8 cellular contexts compared by ENCODE assay signal in the genomic region with DNA sequence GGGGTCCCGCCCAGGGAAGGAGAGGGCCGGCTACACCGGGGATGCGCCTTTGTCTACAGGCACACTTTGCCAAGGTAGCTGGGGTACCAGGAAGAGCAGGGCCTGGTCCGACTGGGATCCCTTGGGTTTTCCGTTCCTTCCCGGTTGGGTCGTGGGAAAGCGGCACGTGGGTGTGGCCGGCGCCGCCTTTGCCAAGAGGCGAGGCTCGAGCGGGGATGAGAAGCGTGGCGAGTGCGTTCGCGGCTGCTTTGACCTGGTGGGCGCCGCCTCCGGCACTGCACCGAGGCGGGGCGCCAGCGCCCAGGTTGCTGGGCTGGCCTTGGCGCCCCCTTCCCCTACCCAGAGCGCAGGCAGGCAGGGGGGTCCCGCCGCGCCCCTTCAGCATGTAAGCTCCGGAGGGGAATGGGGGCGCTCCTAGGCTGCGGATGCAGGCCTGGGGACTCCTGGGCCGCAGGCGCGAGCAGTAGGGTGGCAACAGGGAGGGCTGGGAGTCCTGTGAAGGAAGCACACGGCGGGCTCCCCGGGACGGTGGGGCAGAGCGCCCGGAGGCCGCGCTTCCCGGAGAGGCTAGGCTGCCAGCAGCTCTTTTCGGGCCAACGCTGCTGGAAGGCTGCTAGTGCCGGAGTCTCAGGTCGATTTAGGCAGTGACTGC. TPM values are rescaled to one million over a fixed set of nuclear protein-coding genes. Genes with fewer than 3 reads are reported as not detected.
DNase-seq lines count a peak whose midpoint lies in the region; ATAC-seq, FAIRE-seq and TF ChIP-seq lines count a peak whose summit lies in the region.

No MANE protein-coding gene starts in this region.

- no peaks in the 10 kb centered on the region for H3K36me3 ChIP-seq in GM12878 (ENCODE audit: control insufficient read depth in 2 of 2, insufficient read depth in 2 of 2, low read length in 1 of 2)

- H4K20me1 ChIP-seq in GM12878 (ENCODE audit: control insufficient read depth, insufficient read depth): no peaks in the 10 kb centered on the region

- TF ChIP-seq CTCF in GM12878 (IDR thresholded peaks at IDR 0.05 in 2 of 3, conservative IDR thresholded peaks at IDR 0.05 in 1 of 3; ENCODE audit: control insufficient read depth in 2 of 3, extremely low read depth in 1 of 3, insufficient read depth in 1 of 3, low read depth in 3 of 3, low read length in 3 of 3): no peak

- DNase-seq in NCI-H2227 (lab: John Stamatoyannopoulos, UW; ENCODE audit: unreplicated experiment): peak; percentile 33
- no peak for DNase-seq in NCI-H2227 treated with DMSO at 0.1 percent for 48 hours (lab: John Stamatoyannopoulos, UW)
- no peak for DNase-seq in GM12878 (ENCODE audit: low read depth, low spot score)
- no peak for DNase-seq in immature natural killer cell
- DNase-seq in stimulated activated naive CD8-positive, alpha-beta T cell treated with anti-CD3 and anti-CD28 coated beads, Interleukin-15, amount 100 ng/mL, for 72 hours: no peak
- DNase-seq in RKO (ENCODE audit: low spot score): no peak
- no peak for DNase-seq in NCI-H2171 treated with DMSO at 0.1 percent for 48 hours (lab: John Stamatoyannopoulos, UW)

- RAD21 ChIA-PET in GM12878 (lab: Charles Lee; ENCODE audit: unreplicated experiment): no interaction called here

- in situ Hi-C loops in GM12878 (cut with MboI): no loop called here

- H3K9me3 Mint-ChIP-seq in immature natural killer cell: peaks cover 0 to 3% (median 0%) of the 10 kb centered on the region in 6 donors
- H3K9me3 Mint-ChIP-seq in stimulated activated naive CD8-positive, alpha-beta T cell treated with anti-CD3 and anti-CD28 coated beads, Interleukin-15, amount 100 ng/mL, for 72 hours: no peaks in the 10 kb centered on the region

- SMC1A ChIA-PET in GM12878 (lab: Charles Lee; ENCODE audit: uncharacterized antibody, unreplicated experiment): no interaction called here

- H2AFZ ChIP-seq in GM12878 (ENCODE audit: control insufficient read depth, low read depth, low read length): no peak overlapping the region

- 41% methylated on average over 45 of the region's 52 CpGs for WGBS in GM12878 (ENCODE audit: insufficient coverage, insufficient replicate concordance, low lambda C conversion rate, missing lambda C conversion rate)

- no peak overlapping the region for H3K4me3 ChIP-seq in GM12878

- peaks cover 1 to 3% of the 10 kb centered on the region in 2 experiments; a peak in 2 of 4 replicates for H3K27me3 ChIP-seq in GM12878 (replicated peaks in 1 of 2; ENCODE audit: control insufficient read depth in 2 of 2, insufficient read depth in 2 of 2, low read length in 1 of 2)

- H3K27ac Mint-ChIP-seq in immature natural killer cell: no peak overlapping the region
- H3K27ac Mint-ChIP-seq in stimulated activated naive CD8-positive, alpha-beta T cell treated with anti-CD3 and anti-CD28 coated beads, Interleukin-15, amount 100 ng/mL, for 72 hours: no peak overlapping the region

- H3K27ac ChIP-seq in GM12878 (ENCODE audit: control insufficient read depth, insufficient read depth): no peak overlapping the region

- no TSS peak for BruUV-seq in GM12878 (replicated peaks; lab: Mats Ljungman, UMichigan)

- FAIRE-seq in GM12878 (lab: Jason Lieb, UNC): no peak

- peaks cover 12 to 18% of the 10 kb centered on the region in 2 donors for H3K4me1 Mint-ChIP-seq in immature natural killer cell
- H3K4me1 Mint-ChIP-seq in stimulated activated naive CD8-positive, alpha-beta T cell treated with anti-CD3 and anti-CD28 coated beads, Interleukin-15, amount 100 ng/mL, for 72 hours: peaks cover 28% of the 10 kb centered on the region

- no peak overlapping the region for H3K9ac ChIP-seq in GM12878 (ENCODE audit: control insufficient read depth, insufficient read depth, low read length)

- H3K27me3 Mint-ChIP-seq in immature natural killer cell (ENCODE audit: low read depth in 3 of 3): peaks cover 9 to 22% (median 16%) of the 10 kb centered on the region in 3 donors
- H3K27me3 Mint-ChIP-seq in stimulated activated naive CD8-positive, alpha-beta T cell treated with anti-CD3 and anti-CD28 coated beads, Interleukin-15, amount 100 ng/mL, for 72 hours: peaks cover 73% of the 10 kb centered on the region

- peaks cover 6% of the 10 kb centered on the region for H3K4me1 ChIP-seq in GM12878 (ENCODE audit: control insufficient read depth, insufficient read depth, low read length)

- peak overlapping the region; percentile 25 for H3K4me2 ChIP-seq in GM12878 (ENCODE audit: control insufficient read depth, insufficient read depth)

- no peak for TF ChIP-seq RAD21 in GM12878 (IDR thresholded peaks at IDR 0.05; ENCODE audit: insufficient read depth, low read depth, low read length)

- no peak for TF ChIP-seq EP300 in GM12878 (IDR thresholded peaks at IDR 0.05; ENCODE audit: borderline replicate concordance in 1 of 2, control insufficient read depth in 1 of 2, low read depth in 2 of 2, low read length in 2 of 2)

- ATAC-seq in GM12878 (no peak), HG02759 (IDR thresholded peaks at IDR 0.05; ENCODE audit: unreplicated experiment) (no peak)
- ATAC-seq in stimulated activated naive CD8-positive, alpha-beta T cell treated with anti-CD3 and anti-CD28 coated beads, Interleukin-15, amount 100 ng/mL, for 72 hours: peak; percentile 28

- H3K9me3 ChIP-seq in GM12878 (replicated peaks; ENCODE audit: control insufficient read depth, insufficient read depth, low read length): no peaks in the 10 kb centered on the region

- H3K4me3 Mint-ChIP-seq in immature natural killer cell: peak overlapping the region; percentile 45 to 63 (median 57)
- peak overlapping the region; percentile 62 to 80 for H3K4me3 Mint-ChIP-seq in stimulated activated naive CD8-positive, alpha-beta T cell treated with anti-CD3 and anti-CD28 coated beads, Interleukin-15, amount 100 ng/mL, for 72 hours

- H3K79me2 ChIP-seq in GM12878 (ENCODE audit: control insufficient read depth, insufficient read depth, low read length): no peaks in the 10 kb centered on the region

- CTCF ChIA-PET in GM12878 (lab: Yijun Ruan, JAX): interaction anchor here (0.8 to 1.6 kb wide), 2 partner anchors 17 to 118 kb away, joined by 4 to 7 read pairs; no protein-coding TSS in a partner anchor

- TF ChIP-seq POLR2A in GM12878 (IDR thresholded peaks at IDR 0.05; ENCODE audit: low read depth, low read length): no peak

- intact Hi-C loops in GM12878 (cut with micrococcal nuclease; ENCODE audit: unreplicated experiment): no loop called here

- POLR2A ChIA-PET in GM12878 (lab: Charles Lee): no interaction called here

- H3K36me3 Mint-ChIP-seq in immature natural killer cell: peaks cover 4 to 16% (median 10%) of the 10 kb centered on the region in 3 donors

RNA-seq across cellular contexts. Expression of a gene that starts 2.0 kb away (rescaled TPM):
- total RNA-seq in GM12878 (2013; cell fraction: nucleolus; rRNA removed): 0.51 and 0.84 TPM in 2 replicates
- total RNA-seq in GM12878 (2014; rRNA removed): 0.06 TPM in 1 of 2 replicates, not detected in the other
- total RNA-seq in GM12878 (2014; rRNA removed; fragmentation: Illumina TruSeq; extraction: Trizol): 0.05 and 0.13 TPM in 2 replicates
- total RNA-seq in GM12878 (2021): 0.32 and 0.56 TPM in 2 replicates
- polyA plus RNA-seq in GM12878 (2011; ENCODE audit: low read depth): 0.21 TPM
- 0.22 TPM in 2 replicates for polyA plus RNA-seq in GM12878 (2011; rRNA removed)
- polyA plus RNA-seq in GM12878 (2011; cell fraction: cytosol; rRNA removed): 0.19 and 0.25 TPM in 2 replicates
- polyA plus RNA-seq in GM12878 (2011; cell fraction: nucleus; rRNA removed): 0.60 and 0.82 TPM in 2 replicates
- polyA plus RNA-seq in GM12878 (2012): 0.12 and 0.17 TPM in 2 replicates
- polyA plus RNA-seq in GM12878 (2014; fragmentation: Illumina TruSeq; extraction: Trizol): 0.16 and 0.19 TPM in 2 replicates
- polyA plus RNA-seq in GM12878 (2014; fragmentation: Nextera tagmentation; extraction: Ambion mirVana): under 1 TPM in 1 of 2 experiments, not detected in 1; 0.09 TPM
- polyA plus RNA-seq in GM12878 (2014; rRNA removed): 0.18 and 0.36 TPM in 2 replicates
- polyA plus RNA-seq in GM12878 (2016; fragmentation: Nextera tagmentation; extraction: Ambion mirVana): under 1 TPM in 1 of 2 experiments, not detected in 1; 0.48 TPM
- polyA minus RNA-seq in GM12878 (2011; rRNA and poly(A)+ RNA removed): 0.15 and 0.46 TPM in 2 replicates
- 0.40 TPM in 1 of 2 replicates, not detected in the other for polyA minus RNA-seq in GM12878 (2011; cell fraction: cytosol; rRNA and poly(A)+ RNA removed)
- 0.19 and 0.24 TPM in 2 replicates for polyA minus RNA-seq in GM12878 (2011; cell fraction: nucleus; rRNA and poly(A)+ RNA removed)
- polyA plus RNA-seq in immature natural killer cell: under 1 TPM in 2 of 3 donors, not detected in 1; 0.32 to 0.35 TPM

RNA-seq across cellular contexts. Expression of a gene that starts 25.0 kb away (rescaled TPM):
- total RNA-seq in GM12878 (2013; cell fraction: nucleolus; rRNA removed): 47.3 and 60.4 TPM in 2 replicates
- total RNA-seq in GM12878 (2014; rRNA removed) (42.0 and 44.1 TPM in 2 replicates), GM12878 (2014; rRNA removed; fragmentation: Illumina TruSeq; extraction: Trizol) (91.6 and 93.4 TPM in 2 replicates), GM12878 (2021) (130 and 133 TPM in 2 replicates)
- 55.6 TPM for polyA plus RNA-seq in GM12878 (2011; ENCODE audit: low read depth)
- polyA plus RNA-seq in GM12878 (2011; rRNA removed) (78.0 and 121 TPM in 2 replicates), GM12878 (2014; fragmentation: Illumina TruSeq; extraction: Trizol) (136 and 159 TPM in 2 replicates), GM12878 (2014; fragmentation: Nextera tagmentation; extraction: Ambion mirVana) (10 to 100 TPM; 18.5 to 52.7 TPM), GM12878 (2014; rRNA removed) (146 and 153 TPM in 2 replicates), GM12878 (2016; fragmentation: Nextera tagmentation; extraction: Ambion mirVana) (100 to 1,000 TPM; 101 to 103 TPM), immature natural killer cell (100 to 1,000 TPM; 134 to 160 (median 150) TPM)
- 164 and 178 TPM in 2 replicates for polyA plus RNA-seq in GM12878 (2011; cell fraction: cytosol; rRNA removed)
- 64.6 and 64.7 TPM in 2 replicates for polyA plus RNA-seq in GM12878 (2011; cell fraction: nucleus; rRNA removed)
- 67.6 and 70.3 TPM in 2 replicates for polyA plus RNA-seq in GM12878 (2012)
- polyA minus RNA-seq in GM12878 (2011; rRNA and poly(A)+ RNA removed): 65.8 and 129 TPM in 2 replicates
- polyA minus RNA-seq in GM12878 (2011; cell fraction: cytosol; rRNA and poly(A)+ RNA removed): 37.8 and 41.9 TPM in 2 replicates
- 14.6 and 21.5 TPM in 2 replicates for polyA minus RNA-seq in GM12878 (2011; cell fraction: nucleus; rRNA and poly(A)+ RNA removed)

RNA-seq across cellular contexts. Expression of a gene that starts 25.0 kb away (rescaled TPM):
- 38.2 and 39.3 TPM in 2 replicates for total RNA-seq in GM12878 (2013; cell fraction: nucleolus; rRNA removed)
- total RNA-seq in GM12878 (2014; rRNA removed) (32.4 and 34.6 TPM in 2 replicates), GM12878 (2014; rRNA removed; fragmentation: Illumina TruSeq; extraction: Trizol) (30.9 and 32.5 TPM in 2 replicates), GM12878 (2021) (80.9 and 82.2 TPM in 2 replicates)
- polyA plus RNA-seq in GM12878 (2011; ENCODE audit: low read depth): 37.1 TPM
- polyA plus RNA-seq in GM12878 (2011; rRNA removed) (84.0 and 101 TPM in 2 replicates), GM12878 (2014; fragmentation: Illumina TruSeq; extraction: Trizol) (97.7 and 111 TPM in 2 replicates), GM12878 (2014; fragmentation: Nextera tagmentation; extraction: Ambion mirVana) (10 to 100 TPM; 52.5 to 85.8 TPM), GM12878 (2014; rRNA removed) (67.5 and 73.4 TPM in 2 replicates), GM12878 (2016; fragmentation: Nextera tagmentation; extraction: Ambion mirVana) (100 to 1,000 TPM; 126 to 131 TPM), immature natural killer cell (10 to 100 TPM; 38.8 to 69.1 (median 50.4) TPM)
- 78.8 and 86.9 TPM in 2 replicates for polyA plus RNA-seq in GM12878 (2011; cell fraction: cytosol; rRNA removed)
- polyA plus RNA-seq in GM12878 (2011; cell fraction: nucleus; rRNA removed): 75.7 and 80.1 TPM in 2 replicates
- polyA plus RNA-seq in GM12878 (2012): 38.1 and 42.2 TPM in 2 replicates
- 133 and 164 TPM in 2 replicates for polyA minus RNA-seq in GM12878 (2011; rRNA and poly(A)+ RNA removed)
- 25.5 and 45.0 TPM in 2 replicates for polyA minus RNA-seq in GM12878 (2011; cell fraction: cytosol; rRNA and poly(A)+ RNA removed)
- 21.5 and 43.9 TPM in 2 replicates for polyA minus RNA-seq in GM12878 (2011; cell fraction: nucleus; rRNA and poly(A)+ RNA removed)
